Comparison of ENCODE assay signal across 1 cellular context in genomic region chr4:13849778-13850177, GRCh38.
TF ChIP-seq lines count a peak whose summit lies in the region.

No MANE protein-coding gene starts in this region.

TF ChIP-seq in GM23338, 12 proteins besides CTCF, POLR2A, EP300 and RAD21 (continued from another document):
- TF ChIP-seq, protein P1, sequence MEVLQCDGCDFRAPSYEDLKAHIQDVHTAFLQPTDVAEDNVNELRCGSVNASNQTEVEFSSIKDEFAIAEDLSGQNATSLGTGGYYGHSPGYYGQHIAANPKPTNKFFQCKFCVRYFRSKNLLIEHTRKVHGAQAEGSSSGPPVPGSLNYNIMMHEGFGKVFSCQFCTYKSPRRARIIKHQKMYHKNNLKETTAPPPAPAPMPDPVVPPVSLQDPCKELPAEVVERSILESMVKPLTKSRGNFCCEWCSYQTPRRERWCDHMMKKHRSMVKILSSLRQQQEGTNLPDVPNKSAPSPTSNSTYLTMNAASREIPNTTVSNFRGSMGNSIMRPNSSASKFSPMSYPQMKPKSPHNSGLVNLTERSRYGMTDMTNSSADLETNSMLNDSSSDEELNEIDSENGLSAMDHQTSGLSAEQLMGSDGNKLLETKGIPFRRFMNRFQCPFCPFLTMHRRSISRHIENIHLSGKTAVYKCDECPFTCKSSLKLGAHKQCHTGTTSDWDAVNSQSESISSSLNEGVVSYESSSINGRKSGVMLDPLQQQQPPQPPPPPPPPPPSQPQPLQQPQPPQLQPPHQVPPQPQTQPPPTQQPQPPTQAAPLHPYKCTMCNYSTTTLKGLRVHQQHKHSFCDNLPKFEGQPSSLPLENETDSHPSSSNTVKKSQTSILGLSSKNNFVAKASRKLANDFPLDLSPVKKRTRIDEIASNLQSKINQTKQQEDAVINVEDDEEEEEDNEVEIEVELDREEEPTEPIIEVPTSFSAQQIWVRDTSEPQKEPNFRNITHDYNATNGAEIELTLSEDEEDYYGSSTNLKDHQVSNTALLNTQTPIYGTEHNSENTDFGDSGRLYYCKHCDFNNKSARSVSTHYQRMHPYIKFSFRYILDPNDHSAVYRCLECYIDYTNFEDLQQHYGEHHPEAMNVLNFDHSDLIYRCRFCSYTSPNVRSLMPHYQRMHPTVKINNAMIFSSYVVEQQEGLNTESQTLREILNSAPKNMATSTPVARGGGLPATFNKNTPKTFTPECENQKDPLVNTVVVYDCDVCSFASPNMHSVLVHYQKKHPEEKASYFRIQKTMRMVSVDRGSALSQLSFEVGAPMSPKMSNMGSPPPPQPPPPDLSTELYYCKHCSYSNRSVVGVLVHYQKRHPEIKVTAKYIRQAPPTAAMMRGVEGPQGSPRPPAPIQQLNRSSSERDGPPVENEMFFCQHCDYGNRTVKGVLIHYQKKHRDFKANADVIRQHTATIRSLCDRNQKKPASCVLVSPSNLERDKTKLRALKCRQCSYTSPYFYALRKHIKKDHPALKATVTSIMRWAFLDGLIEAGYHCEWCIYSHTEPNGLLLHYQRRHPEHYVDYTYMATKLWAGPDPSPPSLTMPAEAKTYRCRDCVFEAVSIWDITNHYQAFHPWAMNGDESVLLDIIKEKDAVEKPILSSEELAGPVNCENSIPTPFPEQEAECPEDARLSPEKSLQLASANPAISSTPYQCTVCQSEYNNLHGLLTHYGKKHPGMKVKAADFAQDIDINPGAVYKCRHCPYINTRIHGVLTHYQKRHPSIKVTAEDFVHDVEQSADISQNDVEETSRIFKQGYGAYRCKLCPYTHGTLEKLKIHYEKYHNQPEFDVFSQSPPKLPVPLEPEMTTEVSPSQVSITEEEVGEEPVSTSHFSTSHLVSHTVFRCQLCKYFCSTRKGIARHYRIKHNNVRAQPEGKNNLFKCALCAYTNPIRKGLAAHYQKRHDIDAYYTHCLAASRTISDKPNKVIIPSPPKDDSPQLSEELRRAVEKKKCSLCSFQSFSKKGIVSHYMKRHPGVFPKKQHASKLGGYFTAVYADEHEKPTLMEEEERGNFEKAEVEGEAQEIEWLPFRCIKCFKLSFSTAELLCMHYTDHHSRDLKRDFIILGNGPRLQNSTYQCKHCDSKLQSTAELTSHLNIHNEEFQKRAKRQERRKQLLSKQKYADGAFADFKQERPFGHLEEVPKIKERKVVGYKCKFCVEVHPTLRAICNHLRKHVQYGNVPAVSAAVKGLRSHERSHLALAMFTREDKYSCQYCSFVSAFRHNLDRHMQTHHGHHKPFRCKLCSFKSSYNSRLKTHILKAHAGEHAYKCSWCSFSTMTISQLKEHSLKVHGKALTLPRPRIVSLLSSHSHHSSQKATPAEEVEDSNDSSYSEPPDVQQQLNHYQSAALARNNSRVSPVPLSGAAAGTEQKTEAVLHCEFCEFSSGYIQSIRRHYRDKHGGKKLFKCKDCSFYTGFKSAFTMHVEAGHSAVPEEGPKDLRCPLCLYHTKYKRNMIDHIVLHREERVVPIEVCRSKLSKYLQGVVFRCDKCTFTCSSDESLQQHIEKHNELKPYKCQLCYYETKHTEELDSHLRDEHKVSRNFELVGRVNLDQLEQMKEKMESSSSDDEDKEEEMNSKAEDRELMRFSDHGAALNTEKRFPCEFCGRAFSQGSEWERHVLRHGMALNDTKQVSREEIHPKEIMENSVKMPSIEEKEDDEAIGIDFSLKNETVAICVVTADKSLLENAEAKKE (CRISPR knock-in tag; IDR thresholded peaks at IDR 0.05): no peak
- no peak for TF ChIP-seq ZNF331 (CRISPR knock-in tag; IDR thresholded peaks at IDR 0.05; ENCODE audit: low read depth)
